29 cellular contexts compared by ENCODE assay signal in genomic region chr3:36147934-36148333, GRCh38.
A peak's percentile ranks its signal among the peaks of the same experiment; 100 is the strongest.
DNase-seq lines count a peak whose midpoint lies in the region; ATAC-seq, FAIRE-seq and TF ChIP-seq lines count a peak whose summit lies in the region.
"Had no signal": no experiment of that assay in that cellular context is flagged by ENCODE, and none has a peak within 500 bp of the region (broad histone marks: within the 10 kb centered on the region; RNA-seq: fewer than 3 reads in every experiment).

No MANE protein-coding gene starts in this region.

- TF ChIP-seq POLR2A in breast epithelium (IDR thresholded peaks at IDR 0.05) (no peak), GM12892 (IDR thresholded peaks at IDR 0.05; ENCODE audit: low read depth, low read length) (no peak)

- intact Hi-C loops in MCF 10A (cut with micrococcal nuclease): no loop called here
- intact Hi-C loops in breast epithelium (cut with DNase I; ENCODE audit: low total_unique reads): no loop called here

- H3K9ac ChIP-seq in endodermal cell (ENCODE audit: extremely low read depth, low read length, poor library complexity, severe bottlenecking): no peak overlapping the region
- H3K9ac ChIP-seq: BLaER1 treated with 17β-estradiol and CSF1 and Interleukin-3, amounts not matched to agents 10 nM and 100 nM; KMS-11 had no signal

- WGBS in endodermal cell (ENCODE audit: insufficient coverage in 1 of 2, insufficient read length in 1 of 2), 2 experiments: 87 to 95% methylated on average over 3 to 4 of the region's 4 CpGs

- H3K36me3 ChIP-seq in breast epithelium (no peaks in the 10 kb centered on the region), endodermal cell (ENCODE audit: control insufficient read depth, insufficient read depth, low read length) (no peaks in the 10 kb centered on the region)
- H3K36me3 ChIP-seq: BLaER1 treated with 17β-estradiol and CSF1 and Interleukin-3, amounts not matched to agents 10 nM and 100 nM; Peyer's patch had no signal

- H3K36me3 Mint-ChIP-seq in MCF 10A (ENCODE audit: insufficient read depth, unreplicated experiment) (no peaks in the 10 kb centered on the region), endodermal cell (ENCODE audit: low read depth) (no peaks in the 10 kb centered on the region)
- H3K36me3 Mint-ChIP-seq: CD4-positive, alpha-beta memory T cell had no signal

- H3K27me3 ChIP-seq in breast epithelium: no peaks in the 10 kb centered on the region
- no peaks in the 10 kb centered on the region for H3K27me3 ChIP-seq in endodermal cell (ENCODE audit: control insufficient read depth, insufficient read depth, low read length, poor library complexity, severe bottlenecking)
- H3K27me3 ChIP-seq: BLaER1 treated with 17β-estradiol and CSF1 and Interleukin-3, amounts not matched to agents 10 nM and 100 nM; Peyer's patch had no signal

- H3K27me3 Mint-ChIP-seq in MCF 10A (ENCODE audit: insufficient read depth, unreplicated experiment) (no peaks in the 10 kb centered on the region), endodermal cell (ENCODE audit: insufficient read depth) (no peaks in the 10 kb centered on the region)
- H3K27me3 Mint-ChIP-seq: CD4-positive, alpha-beta memory T cell had no signal

- BruUV-seq in MCF 10A (replicated peaks; lab: Mats Ljungman, UMichigan): no TSS peak

- H3K4me3 Mint-ChIP-seq in MCF 10A (ENCODE audit: unreplicated experiment) (no peak overlapping the region), endodermal cell (no peak overlapping the region)
- H3K4me3 Mint-ChIP-seq: GM23338, H9, HFFc6, IgD-negative memory B cell had no signal

- TF ChIP-seq CTCF in MCF 10A (IDR thresholded peaks at IDR 0.05; ENCODE audit: unreplicated experiment) (no peak), breast epithelium (IDR thresholded peaks at IDR 0.05) (no peak), epithelial cell of esophagus (IDR thresholded peaks at IDR 0.05; ENCODE audit: insufficient read depth, low read depth, low read length, missing control alignments) (no peak), endodermal cell (conservative IDR thresholded peaks at IDR 0.05) (no peak)

- no peak for ATAC-seq in GM18868 (IDR thresholded peaks at IDR 0.05; ENCODE audit: unreplicated experiment)
- ATAC-seq: GM23338 had no signal

- CTCF ChIA-PET in MCF 10A (lab: Yijun Ruan, JAX): interaction anchor here (0.8 to 1.1 kb wide), 3 partner anchors 24 to 382 kb away, joined by 3 read pairs; no protein-coding TSS in a partner anchor

- H3K4me1 Mint-ChIP-seq in MCF 10A (ENCODE audit: insufficient read depth, unreplicated experiment) (peaks cover 26% of the 10 kb centered on the region), endodermal cell (peaks cover 3% of the 10 kb centered on the region)
- H3K4me1 Mint-ChIP-seq: CD4-positive, alpha-beta memory T cell; GM23338; H9; IgD-negative memory B cell had no signal

- POLR2A ChIA-PET in MCF 10A (lab: Yijun Ruan, JAX): interaction anchor here (0.6 to 0.7 kb wide), 2 partner anchors 19 to 391 kb away, joined by 3 read pairs; no protein-coding TSS in a partner anchor

- H3K4me1 ChIP-seq in breast epithelium: no peaks in the 10 kb centered on the region
- H3K4me1 ChIP-seq in endodermal cell (ENCODE audit: control insufficient read depth, insufficient read depth, low read length): peaks cover 3% of the 10 kb centered on the region
- H3K4me1 ChIP-seq: BLaER1 treated with 17β-estradiol and CSF1 and Interleukin-3, amounts not matched to agents 10 nM and 100 nM; Peyer's patch had no signal

- no peaks in the 10 kb centered on the region for H3K9me3 Mint-ChIP-seq in MCF 10A (ENCODE audit: unreplicated experiment)
- H3K9me3 Mint-ChIP-seq in endodermal cell: no peaks in the 10 kb centered on the region
- H3K9me3 Mint-ChIP-seq: GM23338, H9, IgD-negative memory B cell had no signal

- H3K27ac ChIP-seq in breast epithelium: no peak overlapping the region
- H3K27ac ChIP-seq in endodermal cell (ENCODE audit: low read depth, low read length): no peak overlapping the region
- H3K27ac ChIP-seq: BLaER1 treated with 17β-estradiol and CSF1 and Interleukin-3, amounts not matched to agents 10 nM and 100 nM; KMS-11; Peyer's patch; SK-N-MC had no signal

- no peak for FAIRE-seq in GM12892 (lab: Jason Lieb, UNC)
- FAIRE-seq: A204.1, GM18507 had no signal

- H3K4me3 ChIP-seq in breast epithelium: no peak overlapping the region
- no peak overlapping the region for H3K4me3 ChIP-seq in epithelial cell of esophagus (ENCODE audit: low read length)
- H3K4me3 ChIP-seq in endodermal cell (ENCODE audit: low read length): no peak overlapping the region
- H3K4me3 ChIP-seq: BLaER1 treated with 17β-estradiol and CSF1 and Interleukin-3, amounts not matched to agents 10 nM and 100 nM; GM23338; Peyer's patch; SK-N-MC had no signal

- peak overlapping the region; percentile 18 for H3K27ac Mint-ChIP-seq in MCF 10A (ENCODE audit: low read depth, unreplicated experiment)
- H3K27ac Mint-ChIP-seq in endodermal cell: no peak overlapping the region
- H3K27ac Mint-ChIP-seq: CD4-positive, alpha-beta memory T cell; GM23338; H9; HFFc6; IgD-negative memory B cell had no signal

- peak; percentile 61 for DNase-seq in MCF 10A (ENCODE audit: unreplicated experiment)
- DNase-seq in breast epithelium (ENCODE audit: low spot score in 2 of 2): no peak
- DNase-seq in NCI-H446 treated with DMSO at 0.1 percent for 48 hours (lab: John Stamatoyannopoulos, UW): peak; percentile 46
- DNase-seq in epithelial cell of esophagus (ENCODE audit: low read depth): peak; percentile 88
- DNase-seq in activated naive CD4-positive, alpha-beta T cell (lab: John Stamatoyannopoulos, UW): no peak
- DNase-seq in GM12892 (ENCODE audit: insufficient read length): no peak
- no peak for DNase-seq in endodermal cell
- DNase-seq: AML-193; CD4-positive, alpha-beta memory T cell; COR-L47; DMS79 treated with DMSO at 0.1 percent for 48 hours; GF-D8; H9; HFFc6; NCI-H1092 treated with DMSO at 0.1 percent for 48 hours; NCI-H1436; NCI-H187; NCI-H2081 treated with DMSO at 0.1 percent for 48 hours; NCI-H526 treated with DMSO at 0.1 percent for 48 hours; Peyer's patch; SIG-M5 had no signal

- H3K9me3 ChIP-seq in breast epithelium (no peaks in the 10 kb centered on the region), endodermal cell (ENCODE audit: control insufficient read depth, low read length) (no peaks in the 10 kb centered on the region)
- H3K9me3 ChIP-seq: BLaER1 treated with 17β-estradiol and CSF1 and Interleukin-3, amounts not matched to agents 10 nM and 100 nM; Peyer's patch had no signal

Comparison
In these comparisons a context has a peak if more than half of its experiments do, and no peak if none do; other contexts are left out.
1. DNase-seq: peak in MCF 10A (single experiment), NCI-H446 treated with DMSO at 0.1 percent for 48 hours (single experiment) and epithelial cell of esophagus (single experiment); none in breast epithelium (0 of 2), activated naive CD4-positive, alpha-beta T cell (0 of 4), GM12892 (single experiment) and endodermal cell (single experiment).